In genomic region chr13:44312898-44313551, GRCh38 we compare ENCODE assay signal across 10 cellular contexts.
DNase-seq lines count a peak whose midpoint lies in the region; ATAC-seq and TF ChIP-seq lines count a peak whose summit lies in the region.
"Had no signal": no experiment of that assay in that cellular context is flagged by ENCODE, and none has a peak within 500 bp of the region (broad histone marks: within the 10 kb centered on the region; RNA-seq: fewer than 3 reads in every experiment).

No MANE protein-coding gene starts in this region.

- peaks cover 8 to 14% of the 10 kb centered on the region in 2 donors for H3K4me1 Mint-ChIP-seq in natural killer cell treated with Interleukin-12 subunit alpha and Interleukin-12 subunit beta and Interleukin-15 and Interleukin-18, amount 100 ng/mL, for 72 hours (ENCODE audit: low read depth in 2 of 2)
- H3K4me1 Mint-ChIP-seq in natural killer cell = no peaks in the 10 kb centered on the region

- ATAC-seq in natural killer cell treated with Interleukin-12 subunit alpha and Interleukin-12 subunit beta and Interleukin-15 and Interleukin-18, amount 100 ng/mL, for 72 hours = peak; percentile 56 to 90
- no peak for ATAC-seq in natural killer cell
- peak; percentile 62 for ATAC-seq in SK-N-SH treated with all-trans-retinoic acid at 6 μM for 48 hours
- no peak for ATAC-seq in HG03520 (IDR thresholded peaks at IDR 0.05; ENCODE audit: unreplicated experiment)

- H3K36me3 ChIP-seq in vagina = no peaks in the 10 kb centered on the region

- no peaks in the 10 kb centered on the region for H3K36me3 Mint-ChIP-seq in natural killer cell treated with Interleukin-12 subunit alpha and Interleukin-12 subunit beta and Interleukin-15 and Interleukin-18, amount 100 ng/mL, for 72 hours
- H3K36me3 Mint-ChIP-seq in natural killer cell = no peaks in the 10 kb centered on the region

- no peak overlapping the region for H3K4me3 ChIP-seq in vagina

- peak overlapping the region; percentile 17 for H3K27ac ChIP-seq in vagina

- no peaks in the 10 kb centered on the region for H3K9me3 ChIP-seq in vagina

- no peaks in the 10 kb centered on the region for H3K9me3 Mint-ChIP-seq in natural killer cell treated with Interleukin-12 subunit alpha and Interleukin-12 subunit beta and Interleukin-15 and Interleukin-18, amount 100 ng/mL, for 72 hours
- H3K9me3 Mint-ChIP-seq in natural killer cell = no peaks in the 10 kb centered on the region

- peak overlapping the region; percentile 55 for H3K4me3 Mint-ChIP-seq in natural killer cell treated with Interleukin-12 subunit alpha and Interleukin-12 subunit beta and Interleukin-15 and Interleukin-18, amount 100 ng/mL, for 72 hours
- H3K4me3 Mint-ChIP-seq in natural killer cell = no peak overlapping the region

- H3K27ac Mint-ChIP-seq in natural killer cell treated with Interleukin-12 subunit alpha and Interleukin-12 subunit beta and Interleukin-15 and Interleukin-18, amount 100 ng/mL, for 72 hours = peak overlapping the region in 1 of 2 donors; percentile 9
- no peak overlapping the region for H3K27ac Mint-ChIP-seq in natural killer cell

- no peak for DNase-seq in natural killer cell treated with Interleukin-12 subunit alpha and Interleukin-12 subunit beta and Interleukin-15 and Interleukin-18, amount 100 ng/mL, for 72 hours (ENCODE audit: low spot score)
- DNase-seq in natural killer cell = no peak
- peak; percentile 79 for DNase-seq in glomerular visceral epithelial cell (ENCODE audit: extremely low spot score)
- peak in 1 of 2 donors; percentile 32 for DNase-seq in vagina (ENCODE audit: extremely low spot score in 2 of 2)
- no peak for DNase-seq in SK-N-DZ (ENCODE audit: low spot score)
- DNase-seq in HK-2 (ENCODE audit: unreplicated experiment) = no peak
- DNase-seq: DND-41, SHP77 treated with DMSO at 0.1 percent for 48 hours had no signal

- no peak for TF ChIP-seq POLR2A in vagina (IDR thresholded peaks at IDR 0.05)

- peaks cover 21 to 23% of the 10 kb centered on the region in 2 donors for H3K27me3 Mint-ChIP-seq in natural killer cell treated with Interleukin-12 subunit alpha and Interleukin-12 subunit beta and Interleukin-15 and Interleukin-18, amount 100 ng/mL, for 72 hours
- peaks cover 8 to 11% of the 10 kb centered on the region in 2 donors for H3K27me3 Mint-ChIP-seq in natural killer cell (ENCODE audit: low read depth in 2 of 2)

- TF ChIP-seq CTCF in natural killer cell (IDR thresholded peaks at IDR 0.05) = no peak
- no peak for TF ChIP-seq CTCF in vagina (IDR thresholded peaks at IDR 0.05)

- peaks cover 52% of the 10 kb centered on the region for H3K4me1 ChIP-seq in vagina

- H3K27me3 ChIP-seq in vagina = no peaks in the 10 kb centered on the region

- intact Hi-C loops in natural killer cell (cut with micrococcal nuclease) = no loop called here
- intact Hi-C loops in vagina (cut with DNase I) = no loop called here

TF ChIP-seq in SK-N-SH treated with all-trans-retinoic acid at 6 μM for 48 hours, 23 proteins besides CTCF, POLR2A, EP300 and RAD21:
- TF ChIP-seq TCF4 (CRISPR knock-in tag; IDR thresholded peaks at IDR 0.05; ENCODE audit: borderline replicate concordance) = no peak
- TF ChIP-seq, protein P1, sequence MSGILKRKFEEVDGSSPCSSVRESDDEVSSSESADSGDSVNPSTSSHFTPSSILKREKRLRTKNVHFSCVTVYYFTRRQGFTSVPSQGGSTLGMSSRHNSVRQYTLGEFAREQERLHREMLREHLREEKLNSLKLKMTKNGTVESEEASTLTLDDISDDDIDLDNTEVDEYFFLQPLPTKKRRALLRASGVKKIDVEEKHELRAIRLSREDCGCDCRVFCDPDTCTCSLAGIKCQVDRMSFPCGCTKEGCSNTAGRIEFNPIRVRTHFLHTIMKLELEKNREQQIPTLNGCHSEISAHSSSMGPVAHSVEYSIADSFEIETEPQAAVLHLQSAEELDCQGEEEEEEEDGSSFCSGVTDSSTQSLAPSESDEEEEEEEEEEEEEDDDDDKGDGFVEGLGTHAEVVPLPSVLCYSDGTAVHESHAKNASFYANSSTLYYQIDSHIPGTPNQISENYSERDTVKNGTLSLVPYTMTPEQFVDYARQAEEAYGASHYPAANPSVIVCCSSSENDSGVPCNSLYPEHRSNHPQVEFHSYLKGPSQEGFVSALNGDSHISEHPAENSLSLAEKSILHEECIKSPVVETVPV (CRISPR knock-in tag; IDR thresholded peaks at IDR 0.05) = no peak
- no peak for TF ChIP-seq SNAI2 (CRISPR knock-in tag; IDR thresholded peaks at IDR 0.05)
- TF ChIP-seq ARNTL (CRISPR knock-in tag; IDR thresholded peaks at IDR 0.05; ENCODE audit: borderline replicate concordance, low read depth) = no peak
- TF ChIP-seq ESRRG (CRISPR knock-in tag; IDR thresholded peaks at IDR 0.05) = no peak
- no peak for TF ChIP-seq CREB5 (CRISPR knock-in tag; IDR thresholded peaks at IDR 0.05; ENCODE audit: low read depth)
- no peak for TF ChIP-seq TOX (CRISPR knock-in tag; IDR thresholded peaks at IDR 0.05; ENCODE audit: borderline replicate concordance)
- TF ChIP-seq BACH2 (CRISPR knock-in tag; IDR thresholded peaks at IDR 0.05; ENCODE audit: borderline replicate concordance) = no peak
- TF ChIP-seq GLIS3 (CRISPR knock-in tag; IDR thresholded peaks at IDR 0.05) = no peak
- no peak for TF ChIP-seq RARB (CRISPR knock-in tag; IDR thresholded peaks at IDR 0.05)
- TF ChIP-seq ZC3H10 (CRISPR knock-in tag; IDR thresholded peaks at IDR 0.05) = no peak
- no peak for TF ChIP-seq OSR1 (CRISPR knock-in tag; IDR thresholded peaks at IDR 0.05)
- no peak for TF ChIP-seq POU6F1 (CRISPR knock-in tag; IDR thresholded peaks at IDR 0.05; ENCODE audit: borderline replicate concordance, low read depth)

Comparison
In these comparisons a context has a peak if more than half of its experiments do, and no peak if none do; other contexts are left out.
1. ATAC-seq: peak in natural killer cell treated with Interleukin-12 subunit alpha and Interleukin-12 subunit beta and Interleukin-15 and Interleukin-18, amount 100 ng/mL, for 72 hours (2 of 2) and SK-N-SH treated with all-trans-retinoic acid at 6 μM for 48 hours (single experiment); none in natural killer cell (0 of 3) and HG03520 (single experiment).